21 cellular contexts compared by ENCODE assay signal in the genomic region with DNA sequence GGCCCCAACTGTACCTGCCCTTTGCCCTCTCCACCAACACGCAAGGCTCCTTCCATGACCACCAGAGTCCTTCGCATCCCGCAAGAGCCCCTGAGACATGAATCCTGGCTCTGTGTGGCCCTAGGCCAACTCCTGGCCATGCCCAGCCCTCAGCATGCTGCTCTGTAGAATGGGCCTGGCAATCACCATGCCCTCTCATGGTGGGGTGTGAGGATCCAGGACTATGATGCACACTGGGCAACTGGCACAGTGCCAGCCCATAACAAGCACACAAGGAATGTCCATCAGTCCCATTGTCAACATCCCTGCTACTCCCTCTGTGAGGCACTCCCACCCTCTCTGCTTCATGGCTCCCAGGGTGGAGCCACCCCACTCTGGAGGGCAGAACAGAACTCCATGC. TPM values are rescaled to one million over a fixed set of nuclear protein-coding genes. Genes with fewer than 3 reads are reported as not detected.
A peak's percentile ranks its signal among the peaks of the same experiment; 100 is the strongest.
DNase-seq lines count a peak whose midpoint lies in the region; ATAC-seq and TF ChIP-seq lines count a peak whose summit lies in the region.
"Had no signal": no experiment of that assay in that cellular context is flagged by ENCODE, and none has a peak within 500 bp of the region (broad histone marks: within the 10 kb centered on the region; RNA-seq: fewer than 3 reads in every experiment).

No MANE protein-coding gene starts in this region.

- TF ChIP-seq CTCF in endodermal cell (conservative IDR thresholded peaks at IDR 0.05) (no peak), sigmoid colon (IDR thresholded peaks at IDR 0.05) (no peak)

- no peaks in the 10 kb centered on the region for H3K4me1 Mint-ChIP-seq in activated CD4-positive, alpha-beta T cell treated with anti-CD3 and anti-CD28 coated beads, Interleukin-2, amount 10 ng/mL, durations not matched to agents 7 days and 5 days
- no peaks in the 10 kb centered on the region for H3K4me1 Mint-ChIP-seq in endodermal cell

- H3K4me1 ChIP-seq in endodermal cell (ENCODE audit: control insufficient read depth, insufficient read depth, low read length) (no peaks in the 10 kb centered on the region), sigmoid colon (peaks cover 0 to 11% (median 8%) of the 10 kb centered on the region in 4 donors)
- H3K4me1 ChIP-seq: HAP-1 had no signal

- TF ChIP-seq RAD21 in Ishikawa (IDR thresholded peaks at IDR 0.05; ENCODE audit: low read depth): no peak

- no peaks in the 10 kb centered on the region for H3K27me3 Mint-ChIP-seq in activated CD4-positive, alpha-beta T cell treated with anti-CD3 and anti-CD28 coated beads, Interleukin-2, amount 10 ng/mL, durations not matched to agents 7 days and 5 days
- no peaks in the 10 kb centered on the region for H3K27me3 Mint-ChIP-seq in endodermal cell (ENCODE audit: insufficient read depth)

- H3K27me3 ChIP-seq in endodermal cell (ENCODE audit: control insufficient read depth, insufficient read depth, low read length, poor library complexity, severe bottlenecking): no peaks in the 10 kb centered on the region
- peaks cover 0 to 23% (median 4%) of the 10 kb centered on the region in 3 donors for H3K27me3 ChIP-seq in sigmoid colon
- H3K27me3 ChIP-seq: BLaER1, MG63 had no signal

- H3K36me3 ChIP-seq in endodermal cell (ENCODE audit: control insufficient read depth, insufficient read depth, low read length) (no peaks in the 10 kb centered on the region), sigmoid colon (no peaks in the 10 kb centered on the region)
- H3K36me3 ChIP-seq: BLaER1, HAP-1, MG63 had no signal

- H3K27ac Mint-ChIP-seq in activated CD4-positive, alpha-beta T cell treated with anti-CD3 and anti-CD28 coated beads, Interleukin-2, amount 10 ng/mL, durations not matched to agents 7 days and 5 days: peak overlapping the region; percentile 41
- peak overlapping the region; percentile 39 for H3K27ac Mint-ChIP-seq in endodermal cell
- H3K27ac Mint-ChIP-seq: CD8-positive, alpha-beta T cell had no signal

- H3K9me3 ChIP-seq in endodermal cell (ENCODE audit: control insufficient read depth, low read length) (no peaks in the 10 kb centered on the region), sigmoid colon (no peaks in the 10 kb centered on the region)
- H3K9me3 ChIP-seq: BLaER1, HAP-1, MG63 had no signal

- no peaks in the 10 kb centered on the region for H3K9me3 Mint-ChIP-seq in activated CD4-positive, alpha-beta T cell treated with anti-CD3 and anti-CD28 coated beads, Interleukin-2, amount 10 ng/mL, durations not matched to agents 7 days and 5 days
- no peaks in the 10 kb centered on the region for H3K9me3 Mint-ChIP-seq in endodermal cell
- H3K9me3 Mint-ChIP-seq: CD8-positive, alpha-beta T cell had no signal

- 93 to 95% methylated on average over 3 of the region's 3 CpGs for WGBS in endodermal cell (ENCODE audit: insufficient coverage in 1 of 2, insufficient read length in 1 of 2), 2 experiments
- WGBS in sigmoid colon, 2 donors: 94 to 95% methylated on average over 3 of the region's 3 CpGs

- DNase-seq in activated CD4-positive, alpha-beta T cell treated with anti-CD3 and anti-CD28 coated beads, Interleukin-2, amount 10 ng/mL, durations not matched to agents 7 days and 5 days: no peak
- DNase-seq in activated CD4-positive, alpha-beta T cell treated with anti-CD3 and anti-CD28 coated beads, Interleukin-2, amount 50 U/mL, for 4 hours: no peak
- DNase-seq in endodermal cell: peak; percentile 35
- DNase-seq in sigmoid colon: peak; percentile 55
- no peak for DNase-seq in SIG-M5 treated with dmso at 0.1 percent for 504 hours (lab: John Stamatoyannopoulos, UW; ENCODE audit: unreplicated experiment)
- no peak for DNase-seq in NCI-H2227 (lab: John Stamatoyannopoulos, UW; ENCODE audit: unreplicated experiment)
- DNase-seq: CD8-positive, alpha-beta T cell; EL; MG63; NCI-H1092; NCI-H1694; NCI-H446; PC-3; SW 1271 had no signal

- H3K27ac ChIP-seq in endodermal cell (ENCODE audit: low read depth, low read length) (no peak overlapping the region), sigmoid colon (no peak overlapping the region)
- H3K27ac ChIP-seq: BLaER1, HL-60, RWPE1 had no signal

- intact Hi-C loops in sigmoid colon (cut with DNase I): no loop called here

- H3K4me3 ChIP-seq in endodermal cell (ENCODE audit: low read length): no peak overlapping the region
- H3K4me3 ChIP-seq in sigmoid colon: no peak overlapping the region
- H3K4me3 ChIP-seq: BLaER1, HAP-1, MG63 had no signal

- POLR2A ChIA-PET in activated CD4-positive, alpha-beta T cell treated with anti-CD3 and anti-CD28 coated beads, Interleukin-2, amount 10 ng/mL, durations not matched to agents 7 days and 5 days (lab: Charles Lee): no interaction called here

- no peak for ATAC-seq in GM21381 (IDR thresholded peaks at IDR 0.05; ENCODE audit: unreplicated experiment)
- ATAC-seq: CD8-positive, alpha-beta T cell; PC-3 had no signal

- no peak for TF ChIP-seq POLR2A in sigmoid colon (IDR thresholded peaks at IDR 0.05)

- CTCF ChIA-PET in activated CD4-positive, alpha-beta T cell treated with anti-CD3 and anti-CD28 coated beads, Interleukin-2, amount 10 ng/mL, durations not matched to agents 7 days and 5 days (lab: Charles Lee): interaction anchor here (1.2 to 1.5 kb wide), 2 partner anchors 16 to 76 kb away, joined by 3 to 4 read pairs; no protein-coding TSS in a partner anchor

- H3K36me3 Mint-ChIP-seq in activated CD4-positive, alpha-beta T cell treated with anti-CD3 and anti-CD28 coated beads, Interleukin-2, amount 10 ng/mL, durations not matched to agents 7 days and 5 days (ENCODE audit: low read depth): no peaks in the 10 kb centered on the region
- no peaks in the 10 kb centered on the region for H3K36me3 Mint-ChIP-seq in endodermal cell (ENCODE audit: low read depth)
- H3K36me3 Mint-ChIP-seq: CD8-positive, alpha-beta T cell had no signal

- no peak overlapping the region for H3K9ac ChIP-seq in endodermal cell (ENCODE audit: extremely low read depth, low read length, poor library complexity, severe bottlenecking)
- H3K9ac ChIP-seq: BLaER1 had no signal

- no peak for TF ChIP-seq EP300 in Ishikawa (IDR thresholded peaks at IDR 0.05; ENCODE audit: borderline replicate concordance)
- no peak for TF ChIP-seq EP300 in sigmoid colon (IDR thresholded peaks at IDR 0.05)

- H3K4me3 Mint-ChIP-seq in activated CD4-positive, alpha-beta T cell treated with anti-CD3 and anti-CD28 coated beads, Interleukin-2, amount 10 ng/mL, durations not matched to agents 7 days and 5 days: no peak overlapping the region
- no peak overlapping the region for H3K4me3 Mint-ChIP-seq in endodermal cell
- H3K4me3 Mint-ChIP-seq: CD8-positive, alpha-beta T cell had no signal

TF ChIP-seq in Ishikawa, 13 proteins besides CTCF, POLR2A, EP300 and RAD21:
- TF ChIP-seq, protein P1, sequence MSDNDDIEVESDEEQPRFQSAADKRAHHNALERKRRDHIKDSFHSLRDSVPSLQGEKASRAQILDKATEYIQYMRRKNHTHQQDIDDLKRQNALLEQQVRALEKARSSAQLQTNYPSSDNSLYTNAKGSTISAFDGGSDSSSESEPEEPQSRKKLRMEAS (IDR thresholded peaks at IDR 0.05): no peak
- peak; percentile 65 for TF ChIP-seq NFIC (IDR thresholded peaks at IDR 0.05)
- TF ChIP-seq TCF12 (IDR thresholded peaks at IDR 0.05; ENCODE audit: low read depth): no peak
- TF ChIP-seq YY1 (IDR thresholded peaks at IDR 0.05; ENCODE audit: low read depth): no peak
- no peak for TF ChIP-seq TEAD4 (IDR thresholded peaks at IDR 0.05)
- TF ChIP-seq TAF1 (IDR thresholded peaks at IDR 0.05; ENCODE audit: low read depth): no peak
- TF ChIP-seq CEBPB (IDR thresholded peaks at IDR 0.05): no peak
- no peak for TF ChIP-seq CREB1 (IDR thresholded peaks at IDR 0.05; ENCODE audit: low read depth)

RNA-seq across cellular contexts. Expression of gene FER1L5, which starts 44.7 kb away (rescaled TPM):
- total RNA-seq in activated CD4-positive, alpha-beta T cell treated with anti-CD3 and anti-CD28 coated beads, Interleukin-2, amount 10 ng/mL, durations not matched to agents 7 days and 5 days: not detected
- total RNA-seq in endodermal cell (1 to 10 TPM in 1 of 2 donors, under 1 TPM in 1; 0.35 to 1.7 TPM), sigmoid colon (under 1 TPM in 1 of 4 donors, not detected in 3; under 0.01 TPM)
- 0.14 TPM for polyA plus RNA-seq in endodermal cell (2013, experiment 1 of 2)
- 0.17 TPM for polyA plus RNA-seq in endodermal cell (2013, experiment 2 of 2)
- polyA plus RNA-seq in sigmoid colon: under 1 TPM in 1 of 3 donors, not detected in 2; 0.01 TPM
- total RNA-seq: CD8-positive, alpha-beta T cell; PC-3; SK-MEL-5 had no signal

RNA-seq across cellular contexts. Expression of gene KANSL3, which starts 49.2 kb away (rescaled TPM):
- total RNA-seq in activated CD4-positive, alpha-beta T cell treated with anti-CD3 and anti-CD28 coated beads, Interleukin-2, amount 10 ng/mL, durations not matched to agents 7 days and 5 days: 10 to 100 TPM; 47.2 to 52.4 TPM
- total RNA-seq in endodermal cell (10 to 100 TPM; 34.8 to 42.3 TPM), sigmoid colon (10 to 100 TPM; 35.4 to 55.0 (median 47.7) TPM)
- polyA plus RNA-seq in endodermal cell (2013, experiment 1 of 2): 33.5 TPM
- 31.2 TPM for polyA plus RNA-seq in endodermal cell (2013, experiment 2 of 2)
- polyA plus RNA-seq in sigmoid colon: 10 to 100 TPM; 12.0 to 24.2 (median 14.3) TPM

RNA-seq across cellular contexts. Expression of gene LMAN2L, which starts 52.6 kb away (rescaled TPM):
- total RNA-seq in activated CD4-positive, alpha-beta T cell treated with anti-CD3 and anti-CD28 coated beads, Interleukin-2, amount 10 ng/mL, durations not matched to agents 7 days and 5 days: 1 to 10 TPM; 7.5 to 8.0 TPM
- 10 to 100 TPM; 24.4 to 30.4 TPM for total RNA-seq in endodermal cell
- polyA plus RNA-seq in endodermal cell (2013, experiment 1 of 2): 27.2 TPM
- polyA plus RNA-seq in endodermal cell (2013, experiment 2 of 2): 26.2 TPM
- 10 to 100 TPM; 11.9 to 23.2 (median 17.2) TPM for total RNA-seq in sigmoid colon
- polyA plus RNA-seq in sigmoid colon: 10 to 100 TPM in 1 of 3 donors, 1 to 10 TPM in 2; 3.6 to 14.0 (median 5.1) TPM

Comparison
In these comparisons a context has a peak if more than half of its experiments do, and no peak if none do; other contexts are left out.
1. DNase-seq: peak in endodermal cell (single experiment) and sigmoid colon (single experiment); none in activated CD4-positive, alpha-beta T cell treated with anti-CD3 and anti-CD28 coated beads, Interleukin-2, amount 10 ng/mL, durations not matched to agents 7 days and 5 days (single experiment), activated CD4-positive, alpha-beta T cell treated with anti-CD3 and anti-CD28 coated beads, Interleukin-2, amount 50 U/mL, for 4 hours (0 of 2), SIG-M5 treated with dmso at 0.1 percent for 504 hours (single experiment) and NCI-H2227 (single experiment).